14 cellular contexts compared by ENCODE assay signal in the genomic region with DNA sequence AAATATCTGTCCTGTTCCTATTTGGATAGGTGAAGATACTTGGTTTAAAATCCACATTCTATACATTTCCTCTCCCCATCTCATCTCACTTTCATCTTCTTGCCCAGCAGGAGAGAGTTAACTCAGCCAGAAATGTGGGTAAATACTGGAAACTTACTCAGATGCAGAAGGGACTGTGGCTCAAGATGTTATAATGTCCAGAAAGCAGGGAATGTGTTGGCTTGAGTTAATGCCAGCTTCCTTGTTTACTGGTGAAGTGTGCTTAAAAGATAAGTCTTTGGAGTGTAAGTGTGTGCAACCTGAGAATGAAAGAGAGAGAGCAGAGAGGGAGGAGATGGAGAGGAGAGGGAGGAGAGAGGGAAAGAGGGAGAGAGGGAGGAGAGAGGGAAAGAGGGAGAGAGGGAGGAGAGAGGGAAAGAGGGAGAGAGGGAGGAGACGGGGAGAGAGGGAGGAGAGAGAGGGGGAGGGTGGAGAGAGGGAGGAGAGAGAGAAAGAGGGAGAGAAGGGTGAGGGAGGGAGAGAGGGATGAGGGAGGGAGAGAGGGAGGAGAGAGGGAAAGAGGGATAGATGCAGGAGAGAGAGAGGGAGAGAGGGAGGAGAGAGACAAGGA. TPM values are rescaled to one million over a fixed set of nuclear protein-coding genes. Genes with fewer than 3 reads are reported as not detected.
DNase-seq lines count a peak whose midpoint lies in the region; ATAC-seq and TF ChIP-seq lines count a peak whose summit lies in the region.
"Had no signal": no experiment of that assay in that cellular context is flagged by ENCODE, and none has a peak within 500 bp of the region (broad histone marks: within the 10 kb centered on the region; RNA-seq: fewer than 3 reads in every experiment).

No MANE protein-coding gene starts in this region.

- H3K27ac ChIP-seq in breast epithelium (peak overlapping the region; percentile 14 to 53), RWPE2 (ENCODE audit: poor library complexity, severe bottlenecking) (no peak overlapping the region), upper lobe of right lung (peak overlapping the region; percentile 24)
- H3K27ac ChIP-seq in effector memory CD4-positive, alpha-beta T cell (ENCODE audit: insufficient read depth, low read length, poor library complexity, severe bottlenecking): no peak overlapping the region
- H3K27ac ChIP-seq: ascending aorta had no signal

- intact Hi-C loops in breast epithelium (cut with DNase I; ENCODE audit: low total_unique reads): no loop called here
- intact Hi-C loops in MCF 10A (cut with micrococcal nuclease): no loop called here
- intact Hi-C loops in upper lobe of right lung (cut with DNase I): no loop called here

- peaks cover 30% of the 10 kb centered on the region for H3K27me3 Mint-ChIP-seq in MCF 10A (ENCODE audit: insufficient read depth, unreplicated experiment)

- H3K4me1 ChIP-seq in breast epithelium (peaks cover 0 to 10% of the 10 kb centered on the region in 2 donors), RWPE2 (ENCODE audit: insufficient read depth, poor library complexity, severe bottlenecking) (peaks cover 20% of the 10 kb centered on the region), upper lobe of right lung (peaks cover 4% of the 10 kb centered on the region)
- no peaks in the 10 kb centered on the region for H3K4me1 ChIP-seq in effector memory CD4-positive, alpha-beta T cell (ENCODE audit: control insufficient read depth, insufficient read depth, low read length, poor library complexity, severe bottlenecking)
- H3K4me1 ChIP-seq: ascending aorta had no signal

- H3K27me3 ChIP-seq in breast epithelium (no peaks in the 10 kb centered on the region), RWPE2 (ENCODE audit: insufficient read depth, poor library complexity, severe bottlenecking) (peaks cover 12% of the 10 kb centered on the region), upper lobe of right lung (no peaks in the 10 kb centered on the region)
- H3K27me3 ChIP-seq in effector memory CD4-positive, alpha-beta T cell (replicated peaks; ENCODE audit: control insufficient read depth, insufficient read depth, low read length, poor library complexity, severe bottlenecking): no peaks in the 10 kb centered on the region
- H3K27me3 ChIP-seq: ascending aorta had no signal

- DNase-seq in breast epithelium (ENCODE audit: low spot score in 2 of 2) (no peak), MCF 10A (ENCODE audit: unreplicated experiment) (no peak), RWPE2 (ENCODE audit: low spot score) (no peak), fibroblast of pulmonary artery (ENCODE audit: low read depth) (peak; percentile 27), upper lobe of right lung (no peak), amniotic stem cell (lab: John Stamatoyannopoulos, UW) (no peak), RPMI8226 (no peak)
- DNase-seq in effector memory CD4-positive, alpha-beta T cell: no peak
- DNase-seq: activated CD8-positive, alpha-beta memory T cell treated with anti-CD3 and anti-CD28 coated beads, Interleukin-2, amount 50 U/mL, for 4 hours; islet precursor cell; NCI-H1048; stimulated activated naive CD8-positive, alpha-beta T cell treated with anti-CD3 and anti-CD28 coated beads, Interleukin-15, Interleukin-2, amounts not matched to agents 100 U/mL and 50 U/mL, for 24 hours had no signal

- CTCF ChIA-PET in MCF 10A (lab: Yijun Ruan, JAX): no interaction called here

- no peak for TF ChIP-seq CTCF in breast epithelium (IDR thresholded peaks at IDR 0.05)
- TF ChIP-seq CTCF in MCF 10A (IDR thresholded peaks at IDR 0.05; ENCODE audit: unreplicated experiment): no peak
- TF ChIP-seq CTCF in RWPE2 (IDR thresholded peaks at IDR 0.05; ENCODE audit: poor library complexity, severe bottlenecking): no peak
- TF ChIP-seq CTCF in fibroblast of pulmonary artery (IDR thresholded peaks at IDR 0.05; ENCODE audit: low read length, missing control alignments): no peak
- TF ChIP-seq CTCF in upper lobe of right lung (IDR thresholded peaks at IDR 0.05): no peak

- TF ChIP-seq POLR2A in breast epithelium (IDR thresholded peaks at IDR 0.05): no peak

- H3K27ac Mint-ChIP-seq in MCF 10A (ENCODE audit: low read depth, unreplicated experiment): no peak overlapping the region
- H3K27ac Mint-ChIP-seq: T-helper 2 cell treated with Interferon-gamma antibody and Interleukin-4, amounts not matched to agents 5 μg/mL and 100 μg/mL, for 36 hours had no signal

- POLR2A ChIA-PET in MCF 10A (lab: Yijun Ruan, JAX): interaction anchor here (0.7 kb wide), 1 partner anchor 305 kb away, joined by 4 read pairs; no protein-coding TSS in a partner anchor

- H3K4me3 ChIP-seq in breast epithelium (no peak overlapping the region), RWPE2 (ENCODE audit: severe bottlenecking) (no peak overlapping the region), fibroblast of pulmonary artery (replicated peaks; ENCODE audit: low read depth, low read length) (no peak overlapping the region), upper lobe of right lung (no peak overlapping the region)
- H3K4me3 ChIP-seq in effector memory CD4-positive, alpha-beta T cell (ENCODE audit: insufficient read depth, low read depth, low read length, poor library complexity, severe bottlenecking): no peak overlapping the region
- H3K4me3 ChIP-seq: ascending aorta had no signal

- ATAC-seq in RWPE2 (ENCODE audit: low read depth): peak; percentile 37
- peak; percentile 91 for ATAC-seq in upper lobe of right lung
- ATAC-seq: stimulated activated naive CD8-positive, alpha-beta T cell treated with anti-CD3 and anti-CD28 coated beads, Interleukin-15, Interleukin-2, amounts not matched to agents 100 U/mL and 50 U/mL, for 24 hours had no signal

- no peak overlapping the region for H3K4me3 Mint-ChIP-seq in MCF 10A (ENCODE audit: unreplicated experiment)
- H3K4me3 Mint-ChIP-seq: T-helper 2 cell treated with Interferon-gamma antibody and Interleukin-4, amounts not matched to agents 5 μg/mL and 100 μg/mL, for 36 hours had no signal

- H3K9me3 ChIP-seq in breast epithelium (no peaks in the 10 kb centered on the region), RWPE2 (ENCODE audit: severe bottlenecking) (no peaks in the 10 kb centered on the region), upper lobe of right lung (no peaks in the 10 kb centered on the region)
- H3K9me3 ChIP-seq in effector memory CD4-positive, alpha-beta T cell (ENCODE audit: control insufficient read depth, low read length): no peaks in the 10 kb centered on the region
- H3K9me3 ChIP-seq: ascending aorta had no signal

- H3K4me1 Mint-ChIP-seq in MCF 10A (ENCODE audit: insufficient read depth, unreplicated experiment): peaks cover 16% of the 10 kb centered on the region

- H3K36me3 ChIP-seq in breast epithelium (no peaks in the 10 kb centered on the region), RWPE2 (ENCODE audit: low read depth) (no peaks in the 10 kb centered on the region), upper lobe of right lung (no peaks in the 10 kb centered on the region)
- H3K36me3 ChIP-seq in effector memory CD4-positive, alpha-beta T cell (ENCODE audit: control insufficient read depth, insufficient read depth, low read length): no peaks in the 10 kb centered on the region
- H3K36me3 ChIP-seq: ascending aorta had no signal

- no peaks in the 10 kb centered on the region for H3K9me3 Mint-ChIP-seq in MCF 10A (ENCODE audit: unreplicated experiment)
- H3K9me3 Mint-ChIP-seq: T-helper 2 cell treated with Interferon-gamma antibody and Interleukin-4, amounts not matched to agents 5 μg/mL and 100 μg/mL, for 36 hours had no signal

- BruUV-seq in MCF 10A (replicated peaks; lab: Mats Ljungman, UMichigan): no TSS peak

- H3K36me3 Mint-ChIP-seq in MCF 10A (ENCODE audit: insufficient read depth, unreplicated experiment): no peaks in the 10 kb centered on the region

RNA-seq across cellular contexts. Expression of a gene that starts 22.0 kb away (rescaled TPM):
- total RNA-seq in breast epithelium (10 to 100 TPM in 1 of 3 donors, 1 to 10 TPM in 2; 5.4 to 11.8 (median 10.0) TPM), MCF 10A (2022) (45.0 and 46.9 TPM in 2 replicates), upper lobe of right lung (15.2 TPM)
- total RNA-seq: ascending aorta had no signal

RNA-seq across cellular contexts. Expression of a gene that starts 46.2 kb away (rescaled TPM):
- total RNA-seq in breast epithelium (100 to 1,000 TPM in 2 of 3 donors, 10 to 100 TPM in 1; 27.4 to 188 (median 110) TPM), MCF 10A (2022) (53.0 and 96.4 TPM in 2 replicates), upper lobe of right lung (136 TPM)

Comparison
In these comparisons a context has a peak if more than half of its experiments do, and no peak if none do; other contexts are left out.
1. H3K27ac ChIP-seq: peak in breast epithelium (2 of 2) and upper lobe of right lung (single experiment); none in RWPE2 (single experiment) and effector memory CD4-positive, alpha-beta T cell (single experiment).